In the genomic region with DNA sequence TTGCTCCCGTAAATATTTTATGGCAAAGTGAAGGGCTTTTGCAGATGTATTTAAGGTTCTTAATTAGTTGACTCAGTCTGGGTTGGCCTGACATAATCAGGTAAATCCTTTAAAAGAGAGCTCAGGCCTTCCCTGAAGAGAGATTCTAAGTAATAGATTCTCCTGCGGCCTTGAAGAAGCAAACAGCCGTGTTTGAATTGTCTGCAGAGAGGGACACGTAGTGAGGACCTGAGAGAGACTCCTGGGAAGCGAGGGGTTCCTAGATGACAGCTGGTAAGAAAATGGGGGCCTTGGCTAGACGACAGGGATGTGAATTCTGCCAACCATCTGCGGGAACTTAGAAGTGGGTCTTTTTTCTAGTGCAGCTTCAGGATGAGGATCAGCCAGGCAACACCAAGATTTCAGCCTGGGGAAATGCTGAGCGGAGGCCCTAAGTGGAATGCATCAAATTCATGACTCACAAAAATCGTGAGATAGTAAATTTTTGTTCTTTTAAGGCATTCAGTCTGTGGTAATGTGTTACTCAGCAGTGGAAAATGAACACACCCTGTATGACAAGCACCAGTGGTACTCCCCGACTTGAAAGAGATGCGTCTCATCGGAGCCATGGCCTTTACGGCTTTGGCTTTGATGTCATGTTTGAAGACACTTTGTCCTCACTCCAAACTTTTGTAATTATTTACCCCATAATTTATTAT, we compare ENCODE assay signal across 1 cellular context.
TF ChIP-seq lines count a peak whose summit lies in the region.

No MANE protein-coding gene starts in this region.

TF ChIP-seq in IMR-90, 13 proteins besides CTCF, POLR2A, EP300 and RAD21 (continued from another document):
- TF ChIP-seq, protein P1, sequence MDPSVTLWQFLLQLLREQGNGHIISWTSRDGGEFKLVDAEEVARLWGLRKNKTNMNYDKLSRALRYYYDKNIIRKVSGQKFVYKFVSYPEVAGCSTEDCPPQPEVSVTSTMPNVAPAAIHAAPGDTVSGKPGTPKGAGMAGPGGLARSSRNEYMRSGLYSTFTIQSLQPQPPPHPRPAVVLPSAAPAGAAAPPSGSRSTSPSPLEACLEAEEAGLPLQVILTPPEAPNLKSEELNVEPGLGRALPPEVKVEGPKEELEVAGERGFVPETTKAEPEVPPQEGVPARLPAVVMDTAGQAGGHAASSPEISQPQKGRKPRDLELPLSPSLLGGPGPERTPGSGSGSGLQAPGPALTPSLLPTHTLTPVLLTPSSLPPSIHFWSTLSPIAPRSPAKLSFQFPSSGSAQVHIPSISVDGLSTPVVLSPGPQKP (IDR thresholded peaks at IDR 0.05; ENCODE audit: borderline replicate concordance, low read depth, low read length), result no peak
- peak; percentile 59; the same call in 1 of the 2 replicates for TF ChIP-seq BHLHE40 (IDR thresholded peaks at IDR 0.05; ENCODE audit: low read depth, low read length)
- TF ChIP-seq CEBPB (IDR thresholded peaks at IDR 0.05; ENCODE audit: low read depth, low read length), result peak; percentile 64
